In the genomic region with DNA sequence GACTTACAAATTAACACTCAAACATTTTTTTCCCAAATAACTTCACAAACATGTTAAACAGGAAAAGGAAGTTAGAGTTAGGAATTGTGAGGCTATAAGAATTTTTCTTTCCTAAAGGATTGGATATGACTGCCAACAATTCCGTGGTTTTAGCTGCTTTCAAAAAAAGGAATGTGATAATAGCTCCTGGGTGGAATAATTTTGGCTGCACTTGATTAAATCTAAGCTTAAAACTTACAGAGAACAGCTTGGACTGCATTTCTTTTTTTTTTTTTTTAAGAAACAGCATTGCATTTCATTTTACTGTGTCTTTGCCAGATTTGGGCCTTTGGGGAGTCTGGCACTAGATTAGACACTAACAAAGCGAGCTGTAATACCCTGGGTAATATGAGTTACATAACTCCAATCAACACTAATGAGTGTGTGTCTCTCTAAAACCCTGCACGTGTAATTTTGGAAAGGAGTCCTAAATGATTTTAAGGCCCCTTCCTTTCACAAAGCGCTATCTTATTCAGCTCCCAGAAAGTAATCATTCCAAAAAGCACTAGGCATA, we compare ENCODE assay signal across 21 cellular contexts. TPM values are rescaled to one million over a fixed set of nuclear protein-coding genes. Genes with fewer than 3 reads are reported as not detected.
DNase-seq lines count a peak whose midpoint lies in the region; TF ChIP-seq lines count a peak whose summit lies in the region.
"Had no signal": no experiment of that assay in that cellular context is flagged by ENCODE, and none has a peak within 500 bp of the region (broad histone marks: within the 10 kb centered on the region; RNA-seq: fewer than 3 reads in every experiment).

No MANE protein-coding gene starts in this region.

- H3K4me3 ChIP-seq in neural progenitor cell, result no peak overlapping the region
- H3K4me3 ChIP-seq: GM23338, thoracic aorta had no signal

- H3K9me3 Mint-ChIP-seq in chondrocyte (ENCODE audit: low read depth), result peaks cover 12% of the 10 kb centered on the region
- peaks cover 12% of the 10 kb centered on the region for H3K9me3 Mint-ChIP-seq in mesothelial cell of epicardium
- peaks cover 17% of the 10 kb centered on the region for H3K9me3 Mint-ChIP-seq in neural progenitor cell

- no peaks in the 10 kb centered on the region for H3K27me3 ChIP-seq in neural progenitor cell
- H3K27me3 ChIP-seq: foreskin keratinocyte had no signal

- H3K9me3 ChIP-seq in neural progenitor cell (ENCODE audit: low read depth), result peaks cover 9% of the 10 kb centered on the region
- H3K9me3 ChIP-seq: thoracic aorta had no signal

- no peaks in the 10 kb centered on the region for H4K20me1 ChIP-seq in neural progenitor cell (ENCODE audit: low read depth)

- H3K4me2 ChIP-seq in neural progenitor cell, result no peak overlapping the region
- H3K4me2 ChIP-seq: GM23338 had no signal

- TF ChIP-seq CTCF in chondrocyte (IDR thresholded peaks at IDR 0.05) (no peak), mesothelial cell of epicardium (IDR thresholded peaks at IDR 0.05; ENCODE audit: unreplicated experiment) (no peak), neural progenitor cell (IDR thresholded peaks at IDR 0.05) (no peak)

- H3F3A ChIP-seq in neural progenitor cell (ENCODE audit: low read depth), result no peaks in the 10 kb centered on the region

- no peak overlapping the region for H3K9ac ChIP-seq in neural progenitor cell

- H3K79me2 ChIP-seq in neural progenitor cell (ENCODE audit: low read depth), result no peaks in the 10 kb centered on the region

- no peaks in the 10 kb centered on the region for H3K27me3 Mint-ChIP-seq in chondrocyte (ENCODE audit: low read depth)
- no peaks in the 10 kb centered on the region for H3K27me3 Mint-ChIP-seq in mesothelial cell of epicardium (ENCODE audit: low read depth)
- H3K27me3 Mint-ChIP-seq in neural progenitor cell (ENCODE audit: insufficient read depth, low read depth), result no peaks in the 10 kb centered on the region

- H3K36me3 Mint-ChIP-seq in chondrocyte (ENCODE audit: low read depth) (peaks cover 9% of the 10 kb centered on the region), mesothelial cell of epicardium (peaks cover 10% of the 10 kb centered on the region), neural progenitor cell (peaks cover 2% of the 10 kb centered on the region)
- H3K36me3 Mint-ChIP-seq: CD8-positive, alpha-beta T cell had no signal

- H3K36me3 ChIP-seq in neural progenitor cell, result peaks cover 4% of the 10 kb centered on the region
- H3K36me3 ChIP-seq: thoracic aorta, WERI-Rb-1 had no signal

- H3K4me3 Mint-ChIP-seq in chondrocyte (ENCODE audit: unreplicated experiment), result no peak overlapping the region
- no peak overlapping the region for H3K4me3 Mint-ChIP-seq in mesothelial cell of epicardium
- no peak overlapping the region for H3K4me3 Mint-ChIP-seq in neural progenitor cell
- H3K4me3 Mint-ChIP-seq: activated CD4-positive, alpha-beta memory T cell treated with anti-CD3 and anti-CD28 coated beads for 36 hours; CD8-positive, alpha-beta T cell; GM23338 had no signal

- H3K4me1 ChIP-seq in neural progenitor cell, result no peaks in the 10 kb centered on the region

- DNase-seq in D341Med (ENCODE audit: low spot score) (peak; percentile 79), M059J (ENCODE audit: low read depth) (peak; percentile 3), chondrocyte (ENCODE audit: low spot score) (no peak), mesothelial cell of epicardium (ENCODE audit: low spot score in 2 of 2, unreplicated experiment in 2 of 2) (no peak), 8988T (no peak), neural progenitor cell (ENCODE audit: low spot score) (no peak), SKM-1 treated with dmso at 0.1 percent for 144 hours (lab: John Stamatoyannopoulos, UW; ENCODE audit: unreplicated experiment) (no peak)
- DNase-seq in activated T-cell treated with anti-CD3 and anti-CD28 coated beads, Interleukin-2, amount 50 U/mL, for 1 hour, result no peak
- DNase-seq: activated CD4-positive, alpha-beta memory T cell treated with anti-CD3 and anti-CD28 coated beads for 36 hours; activated naive CD4-positive, alpha-beta T cell treated with Interleukin-2 at 50 U/mL for 16 hours; CD8-positive, alpha-beta T cell; foreskin keratinocyte; kidney glomerular epithelial cell; NCI-H1092 treated with DMSO at 0.1 percent for 48 hours; NCI-H2107; NCI-H526 treated with DMSO at 0.1 percent for 48 hours; retina; T-helper 2 cell; WERI-Rb-1 had no signal

- peaks cover 9% of the 10 kb centered on the region for H3K4me1 Mint-ChIP-seq in chondrocyte (ENCODE audit: low read depth)
- H3K4me1 Mint-ChIP-seq in mesothelial cell of epicardium, result peaks cover 4% of the 10 kb centered on the region
- no peaks in the 10 kb centered on the region for H3K4me1 Mint-ChIP-seq in neural progenitor cell

- no peak overlapping the region for H2AFZ ChIP-seq in neural progenitor cell (replicated peaks)
- H2AFZ ChIP-seq: GM23338 had no signal

- peak overlapping the region; percentile 33 for H3K27ac Mint-ChIP-seq in chondrocyte (ENCODE audit: unreplicated experiment)
- peak overlapping the region; percentile 16 for H3K27ac Mint-ChIP-seq in mesothelial cell of epicardium
- H3K27ac Mint-ChIP-seq in neural progenitor cell, result no peak overlapping the region
- H3K27ac Mint-ChIP-seq: activated CD4-positive, alpha-beta memory T cell treated with anti-CD3 and anti-CD28 coated beads for 36 hours; CD8-positive, alpha-beta T cell; GM23338 had no signal

- H3K27ac ChIP-seq in neural progenitor cell, result no peak overlapping the region
- H3K27ac ChIP-seq: foreskin keratinocyte, thoracic aorta had no signal

RNA-seq across cellular contexts. Expression of a gene that starts 37.8 kb away (rescaled TPM):
- total RNA-seq in M059J (2014; rRNA removed; shearing (Covaris generic)), result 3.0 and 6.7 TPM in 2 replicates
- total RNA-seq in chondrocyte (12.0 to 18.9 TPM (median 12.1 TPM) in 3 replicates), mesothelial cell of epicardium (40.8 to 44.2 TPM (median 43.3 TPM) in 3 replicates), neural progenitor cell (ENCODE audit: low replicate concordance) (79.4 and 93.0 TPM in 2 replicates)

Comparison
In these comparisons a context has a peak if more than half of its experiments do, and no peak if none do; other contexts are left out.
1. DNase-seq: peak in D341Med (single experiment) and M059J (single experiment); none in chondrocyte (single experiment), mesothelial cell of epicardium (0 of 2), 8988T (single experiment), activated T-cell treated with anti-CD3 and anti-CD28 coated beads, Interleukin-2, amount 50 U/mL, for 1 hour (single experiment), neural progenitor cell (single experiment) and SKM-1 treated with dmso at 0.1 percent for 144 hours (single experiment).